ENCODE assay signal across 8 cellular contexts in the genomic region with DNA sequence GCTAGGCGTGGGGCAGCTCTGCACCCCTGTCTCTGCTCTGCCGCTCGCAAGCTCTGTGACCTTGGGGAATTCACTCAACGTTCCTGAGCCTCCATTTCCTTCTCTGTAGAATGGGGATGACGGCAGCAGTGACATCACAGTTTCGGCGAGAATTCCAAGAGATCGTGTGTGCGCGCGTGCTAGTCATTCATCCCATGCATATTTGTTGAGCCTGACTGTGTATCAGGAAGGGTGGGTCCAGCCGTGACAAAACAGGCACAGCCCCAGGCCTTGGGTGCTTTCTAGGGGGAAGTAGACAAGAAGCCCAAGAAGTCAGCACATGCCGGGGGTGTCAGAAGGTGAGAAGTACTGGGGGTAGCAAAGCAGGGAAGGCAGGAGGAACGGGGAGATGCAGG.
DNase-seq lines count a peak whose midpoint lies in the region; ATAC-seq and TF ChIP-seq lines count a peak whose summit lies in the region.

No MANE protein-coding gene starts in this region.

- peak overlapping the region in 1 of 2 donors; percentile 36 for H3K4me3 ChIP-seq in gastroesophageal sphincter

- no peaks in the 10 kb centered on the region for H3K27me3 Mint-ChIP-seq in CD4-positive, alpha-beta T cell
- no peaks in the 10 kb centered on the region for H3K27me3 Mint-ChIP-seq in stimulated activated memory B cell treated with anti-CD40 and anti-IgM and Interleukin-4, amounts not matched to agents 10 μg/mL and 1 μg/mL and 100 μg/mL, for 72 hours

- H3K4me1 Mint-ChIP-seq in CD4-positive, alpha-beta T cell (ENCODE audit: low read depth): peaks cover 17% of the 10 kb centered on the region
- H3K4me1 Mint-ChIP-seq in stimulated activated memory B cell treated with anti-CD40 and anti-IgM and Interleukin-4, amounts not matched to agents 10 μg/mL and 1 μg/mL and 100 μg/mL, for 72 hours: peaks cover 21% of the 10 kb centered on the region

- H3K27me3 ChIP-seq in CD4-positive, alpha-beta T cell (ENCODE audit: control insufficient read depth, insufficient read depth, low read length): no peaks in the 10 kb centered on the region
- H3K27me3 ChIP-seq in gastroesophageal sphincter: no peaks in the 10 kb centered on the region

- H3K9me3 Mint-ChIP-seq in CD4-positive, alpha-beta T cell: no peaks in the 10 kb centered on the region
- no peaks in the 10 kb centered on the region for H3K9me3 Mint-ChIP-seq in stimulated activated memory B cell treated with anti-CD40 and anti-IgM and Interleukin-4, amounts not matched to agents 10 μg/mL and 1 μg/mL and 100 μg/mL, for 72 hours

- WGBS in gastroesophageal sphincter (ENCODE audit: low coverage in 1 of 2), 2 donors: 70% methylated on average over 4 of the region's 14 CpGs; no CpG with 5 or more reads in 1 of the 2 donors

- H3K4me3 Mint-ChIP-seq in CD4-positive, alpha-beta T cell: peak overlapping the region; percentile 74
- H3K4me3 Mint-ChIP-seq in stimulated activated memory B cell treated with anti-CD40 and anti-IgM and Interleukin-4, amounts not matched to agents 10 μg/mL and 1 μg/mL and 100 μg/mL, for 72 hours: peak overlapping the region; percentile 65

- no peaks in the 10 kb centered on the region for H3K9me3 ChIP-seq in CD4-positive, alpha-beta T cell (ENCODE audit: control insufficient read depth, low read length)
- peaks cover 0 to under 1% (median 0%) of the 10 kb centered on the region in 3 donors for H3K9me3 ChIP-seq in gastroesophageal sphincter

- no peak for DNase-seq in CD4-positive, alpha-beta T cell
- DNase-seq in NOMO-1 treated with dmso at 0.1 percent for 144 hours (lab: John Stamatoyannopoulos, UW; ENCODE audit: unreplicated experiment) (peak; percentile 48), iPS-NIHi7 (ENCODE audit: extremely low spot score) (no peak), RPMI8226 (no peak)

- TF ChIP-seq EP300 in gastroesophageal sphincter (IDR thresholded peaks at IDR 0.05): no peak

- intact Hi-C loops in CD4-positive, alpha-beta T cell (cut with DNase I, micrococcal nuclease): no loop called here

- peak overlapping the region; percentile 66 for H3K27ac Mint-ChIP-seq in CD4-positive, alpha-beta T cell
- peak overlapping the region; percentile 92 for H3K27ac Mint-ChIP-seq in stimulated activated memory B cell treated with anti-CD40 and anti-IgM and Interleukin-4, amounts not matched to agents 10 μg/mL and 1 μg/mL and 100 μg/mL, for 72 hours

- no peak for ATAC-seq in CD4-positive, alpha-beta T cell (ENCODE audit: poor library complexity)
- peak; percentile 16 for ATAC-seq in GM21367 (IDR thresholded peaks at IDR 0.05; ENCODE audit: unreplicated experiment)
- ATAC-seq in gastroesophageal sphincter: peak; percentile 63
- peak; percentile 69 for ATAC-seq in stimulated activated memory B cell treated with anti-CD40 and anti-IgM and Interleukin-4, amounts not matched to agents 10 μg/mL and 1 μg/mL and 100 μg/mL, for 72 hours
- no peak for ATAC-seq in GM21619 (IDR thresholded peaks at IDR 0.05; ENCODE audit: unreplicated experiment)

- CTCF ChIA-PET in CD4-positive, alpha-beta T cell (lab: Charles Lee): no interaction called here

- POLR2A ChIA-PET in CD4-positive, alpha-beta T cell (lab: Charles Lee): no interaction called here

- no peak for TF ChIP-seq POLR2A in gastroesophageal sphincter (IDR thresholded peaks at IDR 0.05)

- no peak for TF ChIP-seq CTCF in CD4-positive, alpha-beta T cell (IDR thresholded peaks at IDR 0.05)
- TF ChIP-seq CTCF in gastroesophageal sphincter (IDR thresholded peaks at IDR 0.05): no peak

- H3K36me3 Mint-ChIP-seq in CD4-positive, alpha-beta T cell (ENCODE audit: low read depth): no peaks in the 10 kb centered on the region
- no peaks in the 10 kb centered on the region for H3K36me3 Mint-ChIP-seq in stimulated activated memory B cell treated with anti-CD40 and anti-IgM and Interleukin-4, amounts not matched to agents 10 μg/mL and 1 μg/mL and 100 μg/mL, for 72 hours

- no peak overlapping the region for H3K27ac ChIP-seq in CD4-positive, alpha-beta T cell (ENCODE audit: low read depth, low read length)
- H3K27ac ChIP-seq in gastroesophageal sphincter: peak overlapping the region; percentile 76 to 92 (median 88)

- H3K4me1 ChIP-seq in gastroesophageal sphincter: peaks cover 0 to 34% (median 4%) of the 10 kb centered on the region in 3 donors

- H3K36me3 ChIP-seq in gastroesophageal sphincter: no peaks in the 10 kb centered on the region

Comparison
In these comparisons a context has a peak if more than half of its experiments do, and no peak if none do; other contexts are left out.
1. ATAC-seq: peak in GM21367 (single experiment), gastroesophageal sphincter (single experiment) and stimulated activated memory B cell treated with anti-CD40 and anti-IgM and Interleukin-4, amounts not matched to agents 10 μg/mL and 1 μg/mL and 100 μg/mL, for 72 hours (single experiment); none in CD4-positive, alpha-beta T cell (single experiment) and GM21619 (single experiment).